14 cellular contexts compared by ENCODE assay signal in the genomic region with DNA sequence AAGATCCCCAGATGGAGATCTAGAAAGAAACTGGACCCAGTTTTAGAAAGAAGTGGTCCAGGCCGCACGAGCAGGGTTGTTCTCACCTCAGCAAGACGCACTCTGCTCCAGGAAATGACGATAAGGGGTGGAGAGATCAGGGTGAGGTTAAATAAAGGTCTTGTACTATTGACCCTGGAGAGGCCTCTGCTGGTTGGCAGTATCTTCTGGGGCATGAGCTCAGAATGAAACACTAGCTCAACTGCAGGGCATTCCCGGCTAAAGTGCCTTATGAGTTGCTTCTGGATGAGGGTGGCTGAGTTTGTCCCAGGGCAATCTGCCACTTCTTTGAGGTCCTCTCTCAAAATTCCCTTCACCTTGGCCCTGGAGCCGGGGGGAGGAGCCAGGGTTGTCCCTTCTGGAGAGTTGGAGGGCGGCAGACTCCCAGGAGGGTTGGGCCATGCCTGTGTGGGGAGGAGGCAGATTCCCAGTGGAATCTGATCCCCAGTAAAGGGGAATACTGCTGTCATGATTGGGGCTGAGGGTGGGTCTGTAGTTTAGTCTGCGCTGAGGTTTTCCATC. TPM values are rescaled to one million over a fixed set of nuclear protein-coding genes. Genes with fewer than 3 reads are reported as not detected.
A peak's percentile ranks its signal among the peaks of the same experiment; 100 is the strongest.
DNase-seq lines count a peak whose midpoint lies in the region; ATAC-seq and TF ChIP-seq lines count a peak whose summit lies in the region.
"Had no signal": no experiment of that assay in that cellular context is flagged by ENCODE, and none has a peak within 500 bp of the region (broad histone marks: within the 10 kb centered on the region; RNA-seq: fewer than 3 reads in every experiment).

No MANE protein-coding gene starts in this region.

- H3K9me2 ChIP-seq in GM23338 (ENCODE audit: insufficient read depth) = no peaks in the 10 kb centered on the region

- no peaks in the 10 kb centered on the region for H3K79me2 ChIP-seq in GM23338 (replicated peaks; ENCODE audit: insufficient read depth)

- H3K27ac ChIP-seq in GM23338 (ENCODE audit: low read depth) (no peak overlapping the region), Peyer's patch (peak overlapping the region in 3 of 4 donors; percentile 78 to 97 (median 96)), prostate gland (peak overlapping the region; percentile 7 to 8)

- no peak overlapping the region for H3K4me2 ChIP-seq in GM23338

- no peak overlapping the region; the same call in 2 of the 3 replicates for H3K4me3 Mint-ChIP-seq in GM23338
- no peak overlapping the region for H3K4me3 Mint-ChIP-seq in activated T-helper 1 cell treated with anti-CD3 and anti-CD28 coated beads, Interleukin-12 subunit alpha, Interleukin-12 subunit beta, Interleukin-2, Interleukin-4 antibody, amounts not matched to agents 30 ng/mL and 10 ng/mL and 1 ng/mL, durations not matched to agents 14 hours and 24 hours and 36 hours
- H3K4me3 Mint-ChIP-seq: activated naive CD8-positive, alpha-beta T cell; naive B cell had no signal

- no peaks in the 10 kb centered on the region; the same call in 2 of the 3 replicates for H3K36me3 Mint-ChIP-seq in GM23338 (ENCODE audit: low read depth)
- no peaks in the 10 kb centered on the region for H3K36me3 Mint-ChIP-seq in activated T-helper 1 cell treated with anti-CD3 and anti-CD28 coated beads, Interleukin-12 subunit alpha, Interleukin-12 subunit beta, Interleukin-2, Interleukin-4 antibody, amounts not matched to agents 30 ng/mL and 10 ng/mL and 1 ng/mL, durations not matched to agents 14 hours and 24 hours and 36 hours (ENCODE audit: low read depth)
- H3K36me3 Mint-ChIP-seq: activated naive CD8-positive, alpha-beta T cell; naive B cell had no signal

- no peak for DNase-seq in GM23338 (ENCODE audit: low spot score)
- peak in 2 of 3 donors; percentile 77 to 80 for DNase-seq in Peyer's patch
- DNase-seq in Right ventricle myocardium superior = peak; percentile 74
- no peak for DNase-seq in prostate gland (ENCODE audit: low spot score)
- no peak for DNase-seq in kidney glomerular epithelial cell (lab: John Stamatoyannopoulos, UW)
- no peak for DNase-seq in activated T-helper 1 cell treated with anti-CD3 and anti-CD28 coated beads, Interleukin-12 subunit alpha, Interleukin-12 subunit beta, Interleukin-2, Interleukin-4 antibody, amounts not matched to agents 30 ng/mL and 10 ng/mL and 1 ng/mL, durations not matched to agents 14 hours and 24 hours and 36 hours (ENCODE audit: low spot score)
- DNase-seq in SKM-1 treated with dmso at 0.1 percent for 144 hours (lab: John Stamatoyannopoulos, UW; ENCODE audit: unreplicated experiment) = no peak
- DNase-seq: Calu3; naive B cell; stimulated activated CD4-positive, alpha-beta T cell treated with anti-CD3 and anti-CD28 coated beads, Interleukin-4, amount 100 ng/mL, for 4 hours; WERI-Rb-1 had no signal

- no peaks in the 10 kb centered on the region; the same call in 1 of the 2 replicates for H4K20me1 ChIP-seq in GM23338 (replicated peaks; ENCODE audit: insufficient read depth)

- peaks cover 12% of the 10 kb centered on the region for H3K27me3 ChIP-seq in GM23338 (ENCODE audit: insufficient read depth)
- H3K27me3 ChIP-seq in Peyer's patch = no peaks in the 10 kb centered on the region
- H3K27me3 ChIP-seq in prostate gland (replicated peaks; ENCODE audit: insufficient read depth) = no peaks in the 10 kb centered on the region

- ATAC-seq in GM23338 (peak; percentile 5; the same call in 1 of the 3 replicates), Right ventricle myocardium superior (ENCODE audit: poor library complexity) (peak; percentile 46), GM18520 (IDR thresholded peaks at IDR 0.05; ENCODE audit: unreplicated experiment) (no peak)

- no peak overlapping the region for H2AFZ ChIP-seq in GM23338

- H3K27ac Mint-ChIP-seq in GM23338 = no peak overlapping the region
- no peak overlapping the region for H3K27ac Mint-ChIP-seq in activated T-helper 1 cell treated with anti-CD3 and anti-CD28 coated beads, Interleukin-12 subunit alpha, Interleukin-12 subunit beta, Interleukin-2, Interleukin-4 antibody, amounts not matched to agents 30 ng/mL and 10 ng/mL and 1 ng/mL, durations not matched to agents 14 hours and 24 hours and 36 hours
- H3K27ac Mint-ChIP-seq: activated naive CD8-positive, alpha-beta T cell had no signal

- peaks cover 23% of the 10 kb centered on the region for H3K27me3 Mint-ChIP-seq in GM23338 (ENCODE audit: insufficient read depth, low read depth, poor library complexity)
- H3K27me3 Mint-ChIP-seq in activated T-helper 1 cell treated with anti-CD3 and anti-CD28 coated beads, Interleukin-12 subunit alpha, Interleukin-12 subunit beta, Interleukin-2, Interleukin-4 antibody, amounts not matched to agents 30 ng/mL and 10 ng/mL and 1 ng/mL, durations not matched to agents 14 hours and 24 hours and 36 hours (ENCODE audit: insufficient read depth) = peaks cover 27% of the 10 kb centered on the region

- H3K4me1 Mint-ChIP-seq in GM23338 = peaks cover 57% of the 10 kb centered on the region
- no peaks in the 10 kb centered on the region for H3K4me1 Mint-ChIP-seq in activated T-helper 1 cell treated with anti-CD3 and anti-CD28 coated beads, Interleukin-12 subunit alpha, Interleukin-12 subunit beta, Interleukin-2, Interleukin-4 antibody, amounts not matched to agents 30 ng/mL and 10 ng/mL and 1 ng/mL, durations not matched to agents 14 hours and 24 hours and 36 hours (ENCODE audit: low read depth)
- H3K4me1 Mint-ChIP-seq: naive B cell had no signal

- H3K4me1 ChIP-seq in GM23338 (ENCODE audit: insufficient read depth) (peaks cover 11% of the 10 kb centered on the region), Peyer's patch (peaks cover 0 to 73% (median 15%) of the 10 kb centered on the region in 4 donors), prostate gland (replicated peaks) (peaks cover 8% of the 10 kb centered on the region)

- H3K9me3 Mint-ChIP-seq in GM23338 = peaks cover 2% of the 10 kb centered on the region; the same call in 1 of the 3 replicates
- no peaks in the 10 kb centered on the region for H3K9me3 Mint-ChIP-seq in activated T-helper 1 cell treated with anti-CD3 and anti-CD28 coated beads, Interleukin-12 subunit alpha, Interleukin-12 subunit beta, Interleukin-2, Interleukin-4 antibody, amounts not matched to agents 30 ng/mL and 10 ng/mL and 1 ng/mL, durations not matched to agents 14 hours and 24 hours and 36 hours
- H3K9me3 Mint-ChIP-seq: naive B cell had no signal

- TF ChIP-seq POLR2A in Peyer's patch (IDR thresholded peaks at IDR 0.05) = peak; percentile 45 to 78
- TF ChIP-seq POLR2A in prostate gland (IDR thresholded peaks at IDR 0.05) = no peak

- no peaks in the 10 kb centered on the region for H3F3A ChIP-seq in GM23338 (replicated peaks; ENCODE audit: low read depth)

- no peak overlapping the region for H3K4me3 ChIP-seq in GM23338
- H3K4me3 ChIP-seq in Peyer's patch = no peak overlapping the region
- no peak overlapping the region for H3K4me3 ChIP-seq in prostate gland

- 57% methylated on average over 8 of the region's 8 CpGs for WGBS in prostate gland

- no peaks in the 10 kb centered on the region for H3K9me3 ChIP-seq in Peyer's patch
- H3K9me3 ChIP-seq in prostate gland = no peaks in the 10 kb centered on the region

- intact Hi-C loops in Right ventricle myocardium superior (cut with DNase I) (no loop called here), prostate gland (cut with DNase I) (loop anchor here (10.0 kb wide), 1 partner anchor 364 kb away; no protein-coding TSS in a partner anchor)
- intact Hi-C loops in activated T-helper 1 cell treated with anti-CD3 and anti-CD28 coated beads, Interleukin-12 subunit alpha, Interleukin-12 subunit beta, Interleukin-2, Interleukin-4 antibody, amounts not matched to agents 30 ng/mL and 10 ng/mL and 1 ng/mL, durations not matched to agents 14 hours and 24 hours and 36 hours (cut with micrococcal nuclease) = no loop called here

- H3K36me3 ChIP-seq in GM23338 (ENCODE audit: insufficient read depth) (no peaks in the 10 kb centered on the region), Peyer's patch (no peaks in the 10 kb centered on the region), prostate gland (no peaks in the 10 kb centered on the region)
- H3K36me3 ChIP-seq: WERI-Rb-1 had no signal

- TF ChIP-seq CTCF in GM23338 (conservative IDR thresholded peaks at IDR 0.05; ENCODE audit: low read depth in 2 of 2) = no peak
- peak in 1 of 6 experiments; percentile 24 for TF ChIP-seq CTCF in Peyer's patch (IDR thresholded peaks at IDR 0.05)
- TF ChIP-seq CTCF in prostate gland (IDR thresholded peaks at IDR 0.05) = no peak

RNA-seq across cellular contexts. Expression of gene USP2, which starts 10.9 kb away (rescaled TPM):
- total RNA-seq in GM23338 (2014; rRNA removed; shearing (Covaris generic)) = 4.9 and 6.6 TPM in 2 replicates
- polyA plus RNA-seq in GM23338 (2016; fragmentation: Nextera tagmentation; extraction: Ambion mirVana) = 5.0 and 5.9 TPM in 2 replicates
- total RNA-seq in Peyer's patch = 10 to 100 TPM in 3 of 4 donors, 1 to 10 TPM in 1; 2.5 to 61.8 (median 32.2) TPM
- total RNA-seq in Right ventricle myocardium superior = 136 TPM
- 10 to 100 TPM in 1 of 2 donors, 1 to 10 TPM in 1; 2.3 to 10.8 TPM for total RNA-seq in prostate gland
- total RNA-seq in activated T-helper 1 cell treated with anti-CD3 and anti-CD28 coated beads, Interleukin-12 subunit alpha, Interleukin-12 subunit beta, Interleukin-2, Interleukin-4 antibody, amounts not matched to agents 30 ng/mL and 10 ng/mL and 1 ng/mL, durations not matched to agents 14 hours and 24 hours and 36 hours = 0.22 and 0.36 TPM in 2 replicates

RNA-seq across cellular contexts. Expression of gene MFRP, which starts 24.1 kb away (rescaled TPM):
- 0.03 TPM in 1 of 2 replicates, not detected in the other for total RNA-seq in GM23338 (2014; rRNA removed; shearing (Covaris generic))
- polyA plus RNA-seq in GM23338 (2016; fragmentation: Nextera tagmentation; extraction: Ambion mirVana) = not detected in 2 replicates
- not detected for total RNA-seq in Peyer's patch
- total RNA-seq in Right ventricle myocardium superior = not detected
- not detected for total RNA-seq in prostate gland
- not detected in 2 replicates for total RNA-seq in activated T-helper 1 cell treated with anti-CD3 and anti-CD28 coated beads, Interleukin-12 subunit alpha, Interleukin-12 subunit beta, Interleukin-2, Interleukin-4 antibody, amounts not matched to agents 30 ng/mL and 10 ng/mL and 1 ng/mL, durations not matched to agents 14 hours and 24 hours and 36 hours
- total RNA-seq: Calu3, H1 had no signal

RNA-seq across cellular contexts. Expression of gene C1QTNF5, which starts 29.9 kb away (rescaled TPM):
- 1.9 and 3.0 TPM in 2 replicates for total RNA-seq in GM23338 (2014; rRNA removed; shearing (Covaris generic))
- 1.8 and 1.9 TPM in 2 replicates for polyA plus RNA-seq in GM23338 (2016; fragmentation: Nextera tagmentation; extraction: Ambion mirVana)
- total RNA-seq in Peyer's patch (10 to 100 TPM; 10.3 to 26.4 (median 11.8) TPM), Right ventricle myocardium superior (15.1 TPM), prostate gland (10 to 100 TPM; 15.3 to 20.2 TPM)
- not detected in 2 replicates for total RNA-seq in activated T-helper 1 cell treated with anti-CD3 and anti-CD28 coated beads, Interleukin-12 subunit alpha, Interleukin-12 subunit beta, Interleukin-2, Interleukin-4 antibody, amounts not matched to agents 30 ng/mL and 10 ng/mL and 1 ng/mL, durations not matched to agents 14 hours and 24 hours and 36 hours
- total RNA-seq: Calu3 had no signal

RNA-seq across cellular contexts. Expression of gene RNF26, which starts 36.2 kb away (rescaled TPM):
- 53.6 and 58.3 TPM in 2 replicates for total RNA-seq in GM23338 (2014; rRNA removed; shearing (Covaris generic))
- polyA plus RNA-seq in GM23338 (2016; fragmentation: Nextera tagmentation; extraction: Ambion mirVana) = 28.7 and 31.8 TPM in 2 replicates
- total RNA-seq in Peyer's patch (10 to 100 TPM; 15.5 to 23.4 (median 16.5) TPM), Right ventricle myocardium superior (12.9 TPM), prostate gland (10 to 100 TPM; 17.6 to 34.2 TPM)
- 26.1 and 27.9 TPM in 2 replicates for total RNA-seq in activated T-helper 1 cell treated with anti-CD3 and anti-CD28 coated beads, Interleukin-12 subunit alpha, Interleukin-12 subunit beta, Interleukin-2, Interleukin-4 antibody, amounts not matched to agents 30 ng/mL and 10 ng/mL and 1 ng/mL, durations not matched to agents 14 hours and 24 hours and 36 hours

RNA-seq across cellular contexts. Expression of gene THY1, which starts 52.4 kb away (rescaled TPM):
- total RNA-seq in GM23338 (2014; rRNA removed; shearing (Covaris generic)) = 515 and 597 TPM in 2 replicates
- 461 and 490 TPM in 2 replicates for polyA plus RNA-seq in GM23338 (2016; fragmentation: Nextera tagmentation; extraction: Ambion mirVana)
- total RNA-seq in Peyer's patch (10 to 100 TPM in 2 of 4 donors, 1 to 10 TPM in 2; 2.1 to 28.1 (median 9.4) TPM), Right ventricle myocardium superior (1.5 TPM), prostate gland (10 to 100 TPM in 1 of 2 donors, 1 to 10 TPM in 1; 3.3 to 39.7 TPM)
- 0.83 and 1.0 TPM in 2 replicates for total RNA-seq in activated T-helper 1 cell treated with anti-CD3 and anti-CD28 coated beads, Interleukin-12 subunit alpha, Interleukin-12 subunit beta, Interleukin-2, Interleukin-4 antibody, amounts not matched to agents 30 ng/mL and 10 ng/mL and 1 ng/mL, durations not matched to agents 14 hours and 24 hours and 36 hours
- total RNA-seq: Calu3 had no signal

Comparison
In these comparisons a context has a peak if more than half of its experiments do, and no peak if none do; other contexts are left out.
1. DNase-seq: peak in Peyer's patch (2 of 3) and Right ventricle myocardium superior (single experiment); none in GM23338 (single experiment), prostate gland (single experiment), kidney glomerular epithelial cell (single experiment), activated T-helper 1 cell treated with anti-CD3 and anti-CD28 coated beads, Interleukin-12 subunit alpha, Interleukin-12 subunit beta, Interleukin-2, Interleukin-4 antibody, amounts not matched to agents 30 ng/mL and 10 ng/mL and 1 ng/mL, durations not matched to agents 14 hours and 24 hours and 36 hours (single experiment) and SKM-1 treated with dmso at 0.1 percent for 144 hours (single experiment).